8 cellular contexts compared by ENCODE assay signal in genomic region chr2:17753803-17754663, GRCh38. TPM values are rescaled to one million over a fixed set of nuclear protein-coding genes. Genes with fewer than 3 reads are reported as not detected.
DNase-seq lines count a peak whose midpoint lies in the region; ATAC-seq and TF ChIP-seq lines count a peak whose summit lies in the region.

GEN1 (plus strand) TSS chr2:17754138; CDS start chr2:17759944, 5,806 bp downstream.
SMC6 (minus strand) TSS chr2:17753810; CDS start chr2:17745946, 7,864 bp downstream.

- H3K27ac Mint-ChIP-seq in activated naive CD8-positive, alpha-beta T cell treated with anti-CD3 and anti-CD28 coated beads for 36 hours = peak within 1 kb of the TSS; percentile 97
- peak within 1 kb of the TSS; percentile 99 for H3K27ac Mint-ChIP-seq in glutamatergic neuron (ENCODE audit: unreplicated experiment)

- H3K79me2 ChIP-seq in SU-DHL-6 (ENCODE audit: insufficient read depth, low read length) (peaks cover 95% of the 10 kb centered on the region), osteoblast (ENCODE audit: insufficient read depth, low read length) (peaks cover 86% of the 10 kb centered on the region)

- H3K4me2 ChIP-seq in SU-DHL-6 (ENCODE audit: low read depth, low read length, poor library complexity, severe bottlenecking) = peak within 1 kb of the TSS; percentile 99
- H3K4me2 ChIP-seq in osteoblast (ENCODE audit: insufficient read depth, low read length) = peak within 1 kb of the TSS; percentile 97

- peak within 1 kb of the TSS; percentile 89 for H3K4me3 Mint-ChIP-seq in activated naive CD8-positive, alpha-beta T cell treated with anti-CD3 and anti-CD28 coated beads for 36 hours
- peak within 1 kb of the TSS; percentile 97 for H3K4me3 Mint-ChIP-seq in glutamatergic neuron (ENCODE audit: unreplicated experiment)

- peaks cover 27% of the 10 kb centered on the region for H3K4me1 Mint-ChIP-seq in activated naive CD8-positive, alpha-beta T cell treated with anti-CD3 and anti-CD28 coated beads for 36 hours
- H3K4me1 Mint-ChIP-seq in glutamatergic neuron (ENCODE audit: low read depth, unreplicated experiment) = peaks cover 17% of the 10 kb centered on the region

- no peaks in the 10 kb centered on the region for H3K9me3 Mint-ChIP-seq in activated naive CD8-positive, alpha-beta T cell treated with anti-CD3 and anti-CD28 coated beads for 36 hours
- H3K9me3 Mint-ChIP-seq in glutamatergic neuron (ENCODE audit: unreplicated experiment) = peaks cover 7% of the 10 kb centered on the region

- H3K4me3 ChIP-seq in GM12865 (ENCODE audit: low read depth, low read length) = peak within 1 kb of the TSS; percentile 84
- H3K4me3 ChIP-seq in SU-DHL-6 (ENCODE audit: insufficient read depth, low read length, poor library complexity, severe bottlenecking) = peak within 1 kb of the TSS; percentile 90
- H3K4me3 ChIP-seq in osteoblast (ENCODE audit: insufficient read depth, low read length) = peak within 1 kb of the TSS; percentile 94
- H3K4me3 ChIP-seq in thoracic aorta = peak within 1 kb of the TSS; percentile 89

- H4K20me1 ChIP-seq in SU-DHL-6 (ENCODE audit: low read depth, low read length) (peaks cover 31% of the 10 kb centered on the region), osteoblast (ENCODE audit: insufficient read depth, low read length) (no peaks in the 10 kb centered on the region)

- DNase-seq in GM12865 (ENCODE audit: low read depth) = peak; percentile 98
- peak; percentile 78 for DNase-seq in NCI-H128 (lab: John Stamatoyannopoulos, UW; ENCODE audit: unreplicated experiment)
- peak; percentile 93 for DNase-seq in activated naive CD8-positive, alpha-beta T cell treated with anti-CD3 and anti-CD28 coated beads for 36 hours
- peak; percentile 96 for DNase-seq in glutamatergic neuron
- DNase-seq in osteoblast (ENCODE audit: insufficient read length, low spot score, missing footprints) = peak; percentile 98
- DNase-seq in thoracic aorta (ENCODE audit: low spot score) = peak; percentile 58

- H3K27me3 Mint-ChIP-seq in activated naive CD8-positive, alpha-beta T cell treated with anti-CD3 and anti-CD28 coated beads for 36 hours = no peaks in the 10 kb centered on the region
- peaks cover 3% of the 10 kb centered on the region for H3K27me3 Mint-ChIP-seq in glutamatergic neuron (ENCODE audit: unreplicated experiment)

- H2AFZ ChIP-seq in SU-DHL-6 (ENCODE audit: low read depth, low read length, severe bottlenecking) (peak within 1 kb of the TSS; percentile 63), osteoblast (ENCODE audit: low read length) (peak within 1 kb of the TSS; percentile 88)

- H3K36me3 ChIP-seq in SU-DHL-6 (ENCODE audit: low read length) = peaks cover 9% of the 10 kb centered on the region; the same call in 1 of the 2 replicates
- H3K36me3 ChIP-seq in osteoblast (ENCODE audit: insufficient read depth, low read length) = no peaks in the 10 kb centered on the region
- H3K36me3 ChIP-seq in thoracic aorta = no peaks in the 10 kb centered on the region

- no peaks in the 10 kb centered on the region for H3K9me2 ChIP-seq in SU-DHL-6 (replicated peaks; ENCODE audit: insufficient read depth, low read length)

- H3K27me3 ChIP-seq in SU-DHL-6 (ENCODE audit: low read length) = no peaks in the 10 kb centered on the region
- H3K27me3 ChIP-seq in osteoblast (ENCODE audit: insufficient read depth, low read length) = no peaks in the 10 kb centered on the region
- no peaks in the 10 kb centered on the region for H3K27me3 ChIP-seq in thoracic aorta (replicated peaks; ENCODE audit: insufficient read depth)

- peaks cover 5% of the 10 kb centered on the region for H3K36me3 Mint-ChIP-seq in activated naive CD8-positive, alpha-beta T cell treated with anti-CD3 and anti-CD28 coated beads for 36 hours
- no peaks in the 10 kb centered on the region for H3K36me3 Mint-ChIP-seq in glutamatergic neuron (ENCODE audit: unreplicated experiment)

- H3K4me1 ChIP-seq in osteoblast (ENCODE audit: insufficient read depth, low read length) = peaks cover 39% of the 10 kb centered on the region
- H3K4me1 ChIP-seq in thoracic aorta (ENCODE audit: control insufficient read depth in 1 of 2, low read depth in 2 of 2) = peaks cover 11 to 22% of the 10 kb centered on the region in 2 donors

- TF ChIP-seq CTCF in GM12865 (IDR thresholded peaks at IDR 0.05; ENCODE audit: insufficient read depth, low read depth, low read length, missing control alignments) = no peak
- no peak for TF ChIP-seq CTCF in SU-DHL-6 (IDR thresholded peaks at IDR 0.05; ENCODE audit: insufficient read depth, low read length, poor library complexity, severe bottlenecking)
- no peak for TF ChIP-seq CTCF in glutamatergic neuron (IDR thresholded peaks at IDR 0.05; ENCODE audit: partially characterized antibody, unreplicated experiment)
- TF ChIP-seq CTCF in osteoblast (IDR thresholded peaks at IDR 0.05; ENCODE audit: extremely low read depth, low read depth, low read length) = no peak
- no peak for TF ChIP-seq CTCF in thoracic aorta (IDR thresholded peaks at IDR 0.05)

- H3K27ac ChIP-seq in SU-DHL-6 (ENCODE audit: low read depth, low read length) (peak within 1 kb of the TSS; percentile 91), osteoblast (ENCODE audit: low read depth, low read length) (peak within 1 kb of the TSS; percentile 92), thoracic aorta (peak within 1 kb of the TSS; percentile 94 to 96)

- H3K9me3 ChIP-seq in SU-DHL-6 (ENCODE audit: insufficient read depth, low read length) = no peaks in the 10 kb centered on the region
- no peaks in the 10 kb centered on the region for H3K9me3 ChIP-seq in osteoblast (ENCODE audit: low read depth, low read length)
- no peaks in the 10 kb centered on the region for H3K9me3 ChIP-seq in thoracic aorta

- peak within 1 kb of the TSS; percentile 98 for H3K9ac ChIP-seq in SU-DHL-6 (ENCODE audit: low read length)

- peaks cover 31% of the 10 kb centered on the region for H3F3A ChIP-seq in SU-DHL-6 (ENCODE audit: insufficient read depth)

- ATAC-seq in HG02759 (IDR thresholded peaks at IDR 0.05; ENCODE audit: unreplicated experiment) (peak; percentile 77), thoracic aorta (ENCODE audit: insufficient number of reproducible peaks, low FRiP score, low read depth) (peak; percentile 96)

RNA-seq across cellular contexts. Expression of gene GEN1, which starts in this region (rescaled TPM):
- total RNA-seq in activated naive CD8-positive, alpha-beta T cell treated with anti-CD3 and anti-CD28 coated beads for 36 hours = 10 to 100 TPM; 24.1 to 26.7 TPM
- total RNA-seq in glutamatergic neuron (ENCODE audit: unreplicated experiment) (44.4 TPM), osteoblast (8.3 and 12.4 TPM in 2 replicates), thoracic aorta (1 to 10 TPM; 3.7 to 4.9 TPM)

RNA-seq across cellular contexts. Expression of gene SMC6, which starts in this region (rescaled TPM):
- total RNA-seq in activated naive CD8-positive, alpha-beta T cell treated with anti-CD3 and anti-CD28 coated beads for 36 hours = 10 to 100 TPM; 22.5 TPM
- 61.4 TPM for total RNA-seq in glutamatergic neuron (ENCODE audit: unreplicated experiment)
- 22.4 and 25.3 TPM in 2 replicates for total RNA-seq in osteoblast
- total RNA-seq in thoracic aorta = 10 to 100 TPM; 10.4 to 13.4 TPM

Comparison
In these comparisons a context has a peak if more than half of its experiments do, and no peak if none do; other contexts are left out.
1. Peak in every context shown above with its lines: DNase-seq, ATAC-seq, H3K4me3 ChIP-seq and H3K27ac ChIP-seq.